ENCODE assay signal across 24 cellular contexts in genomic region chr6:100307561-100307960, GRCh38.
"Had no signal": no experiment of that assay in that cellular context is flagged by ENCODE, and none has a peak within 500 bp of the region (broad histone marks: within the 10 kb centered on the region; RNA-seq: fewer than 3 reads in every experiment).

No MANE protein-coding gene starts in this region.

- H3K4me1 ChIP-seq: colonic mucosa, heart left ventricle, left ventricle myocardium inferior, psoas muscle, right lobe of liver, spleen, testis, tibial nerve, upper lobe of right lung, vagina had no signal

- H3K36me3 ChIP-seq: colonic mucosa, heart left ventricle, left ventricle myocardium inferior, neutrophil, right lobe of liver, spleen, tibial nerve, upper lobe of right lung, vagina had no signal

- ATAC-seq: heart left ventricle; left cardiac atrium; naive thymus-derived CD4-positive, alpha-beta T cell; psoas muscle; right lobe of liver; stimulated activated memory B cell treated with anti-CD40 and anti-IgM and Interleukin-4, amounts not matched to agents 10 μg/mL and 1 μg/mL and 100 μg/mL, for 72 hours; stimulated activated naive CD8-positive, alpha-beta T cell treated with anti-CD3 and anti-CD28 coated beads, Interleukin-15, amount 100 ng/mL, for 72 hours; upper lobe of right lung had no signal

- H3K4me3 ChIP-seq: colonic mucosa, heart left ventricle, left ventricle myocardium inferior, psoas muscle, right lobe of liver, spleen, testis, tibial nerve, upper lobe of right lung, vagina had no signal

- H3K27me3 ChIP-seq: colonic mucosa, heart left ventricle, neutrophil, right lobe of liver, spleen, testis, tibial nerve, upper lobe of right lung, vagina had no signal

- DNase-seq: colonic mucosa; dermis blood vessel endothelial cell; erythroblast; foreskin melanocyte; heart left ventricle; hippocampal formation; left cardiac atrium; left ventricle myocardium inferior; naive thymus-derived CD4-positive, alpha-beta T cell; nephron progenitor cell; psoas muscle; retina; right lobe of liver; spleen; stimulated activated CD4-positive, alpha-beta T cell treated with anti-CD3 and anti-CD28 coated beads, Interleukin-15, amount 100 ng/mL, for 24 hours; stimulated activated CD4-positive, alpha-beta T cell treated with anti-CD3 and anti-CD28 coated beads, Interleukin-1b, Interleukin-23, amount 100 ng/mL, for 48 hours; stimulated activated CD4-positive, alpha-beta T cell treated with anti-CD3 and anti-CD28 coated beads, Interleukin-4, amount 100 ng/mL, for 24 hours; stimulated activated naive CD8-positive, alpha-beta T cell treated with anti-CD3 and anti-CD28 coated beads, Interleukin-15, amount 100 ng/mL, for 72 hours; testis; upper lobe of right lung had no signal

- H3K27ac ChIP-seq: colonic mucosa, heart left ventricle, left ventricle myocardium inferior, neutrophil, psoas muscle, right lobe of liver, spleen, testis, tibial nerve, upper lobe of right lung, vagina had no signal

- H3K9me3 ChIP-seq: colonic mucosa, heart left ventricle, left ventricle myocardium inferior, neutrophil, psoas muscle, right lobe of liver, spleen, testis, tibial nerve, upper lobe of right lung, vagina had no signal
